8 cellular contexts compared by ENCODE assay signal in the genomic region with DNA sequence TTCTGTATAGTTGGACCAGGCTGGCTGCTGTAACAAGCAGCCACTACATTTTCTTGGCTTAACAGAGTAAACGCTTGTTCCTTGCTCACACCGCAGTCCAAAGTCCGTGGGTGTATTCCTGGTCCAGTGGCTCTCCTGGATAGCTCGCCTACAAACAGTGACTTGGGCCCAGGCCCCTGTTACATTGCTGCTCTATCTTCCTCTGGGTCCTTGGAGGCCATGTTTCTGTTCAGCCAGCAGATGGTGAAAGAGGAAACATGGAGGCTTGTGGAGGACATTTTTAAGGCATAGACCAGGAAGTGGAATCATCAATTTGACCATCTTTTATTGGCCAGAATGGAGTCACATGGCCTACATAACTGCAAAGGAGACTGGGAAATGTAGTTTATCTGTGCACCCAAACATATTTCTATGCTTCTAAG. TPM values are rescaled to one million over a fixed set of nuclear protein-coding genes. Genes with fewer than 3 reads are reported as not detected.
DNase-seq lines count a peak whose midpoint lies in the region; ATAC-seq lines count a peak whose summit lies in the region.

No MANE protein-coding gene starts in this region.

- no peak overlapping the region for H3K4me3 Mint-ChIP-seq in activated T-helper 17 cell treated with anti-CD3 and anti-CD28 coated beads, Interleukin-2, amount 50 U/mL, for 72 hours

- peak; percentile 67 for ATAC-seq in activated T-helper 17 cell treated with anti-CD3 and anti-CD28 coated beads, Interleukin-2, amount 50 U/mL, for 72 hours (replicated peaks)
- no peak for ATAC-seq in HG02571 (IDR thresholded peaks at IDR 0.05; ENCODE audit: unreplicated experiment)

- H3K9me3 Mint-ChIP-seq in activated T-helper 17 cell treated with anti-CD3 and anti-CD28 coated beads, Interleukin-2, amount 50 U/mL, for 72 hours = no peaks in the 10 kb centered on the region

- no peaks in the 10 kb centered on the region for H3K4me1 Mint-ChIP-seq in activated T-helper 17 cell treated with anti-CD3 and anti-CD28 coated beads, Interleukin-2, amount 50 U/mL, for 72 hours

- H3K27ac Mint-ChIP-seq in activated T-helper 17 cell treated with anti-CD3 and anti-CD28 coated beads, Interleukin-2, amount 50 U/mL, for 72 hours = no peak overlapping the region

- H3K27me3 Mint-ChIP-seq in activated T-helper 17 cell treated with anti-CD3 and anti-CD28 coated beads, Interleukin-2, amount 50 U/mL, for 72 hours = peaks cover 23% of the 10 kb centered on the region

- no peaks in the 10 kb centered on the region for H3K36me3 Mint-ChIP-seq in activated T-helper 17 cell treated with anti-CD3 and anti-CD28 coated beads, Interleukin-2, amount 50 U/mL, for 72 hours (ENCODE audit: low read depth)

- DNase-seq in ELF-1 (ENCODE audit: low read depth, low spot score) (peak; percentile 26), M059J (ENCODE audit: low read depth) (peak; percentile 71), lung microvascular endothelial cell (ENCODE audit: low read depth in 2 of 2) (peak; percentile 40 to 53), UCSD-AML1 (lab: John Stamatoyannopoulos, UW; ENCODE audit: unreplicated experiment) (no peak), activated gamma-delta T cell treated with Interleukin-2 at 50 U/mL for 16 hours (no peak), NCI-H128 (lab: John Stamatoyannopoulos, UW; ENCODE audit: unreplicated experiment) (no peak)

RNA-seq across cellular contexts. Expression of gene ATP2C2, which starts 55.1 kb away (rescaled TPM):
- total RNA-seq in M059J (2014; rRNA removed; shearing (Covaris generic)) = 0.07 TPM in 1 of 2 replicates, not detected in the other
- total RNA-seq in activated T-helper 17 cell treated with anti-CD3 and anti-CD28 coated beads, Interleukin-2, amount 50 U/mL, for 72 hours = not detected
- under 0.01 TPM in 1 of 2 replicates, not detected in the other for total RNA-seq in lung microvascular endothelial cell

Comparison
In these comparisons a context has a peak if more than half of its experiments do, and no peak if none do; other contexts are left out.
1. DNase-seq: peak in ELF-1 (single experiment), M059J (single experiment) and lung microvascular endothelial cell (2 of 2); none in UCSD-AML1 (single experiment), activated gamma-delta T cell treated with Interleukin-2 at 50 U/mL for 16 hours (single experiment) and NCI-H128 (single experiment).